ENCODE assay signal across 8 cellular contexts in the genomic region with DNA sequence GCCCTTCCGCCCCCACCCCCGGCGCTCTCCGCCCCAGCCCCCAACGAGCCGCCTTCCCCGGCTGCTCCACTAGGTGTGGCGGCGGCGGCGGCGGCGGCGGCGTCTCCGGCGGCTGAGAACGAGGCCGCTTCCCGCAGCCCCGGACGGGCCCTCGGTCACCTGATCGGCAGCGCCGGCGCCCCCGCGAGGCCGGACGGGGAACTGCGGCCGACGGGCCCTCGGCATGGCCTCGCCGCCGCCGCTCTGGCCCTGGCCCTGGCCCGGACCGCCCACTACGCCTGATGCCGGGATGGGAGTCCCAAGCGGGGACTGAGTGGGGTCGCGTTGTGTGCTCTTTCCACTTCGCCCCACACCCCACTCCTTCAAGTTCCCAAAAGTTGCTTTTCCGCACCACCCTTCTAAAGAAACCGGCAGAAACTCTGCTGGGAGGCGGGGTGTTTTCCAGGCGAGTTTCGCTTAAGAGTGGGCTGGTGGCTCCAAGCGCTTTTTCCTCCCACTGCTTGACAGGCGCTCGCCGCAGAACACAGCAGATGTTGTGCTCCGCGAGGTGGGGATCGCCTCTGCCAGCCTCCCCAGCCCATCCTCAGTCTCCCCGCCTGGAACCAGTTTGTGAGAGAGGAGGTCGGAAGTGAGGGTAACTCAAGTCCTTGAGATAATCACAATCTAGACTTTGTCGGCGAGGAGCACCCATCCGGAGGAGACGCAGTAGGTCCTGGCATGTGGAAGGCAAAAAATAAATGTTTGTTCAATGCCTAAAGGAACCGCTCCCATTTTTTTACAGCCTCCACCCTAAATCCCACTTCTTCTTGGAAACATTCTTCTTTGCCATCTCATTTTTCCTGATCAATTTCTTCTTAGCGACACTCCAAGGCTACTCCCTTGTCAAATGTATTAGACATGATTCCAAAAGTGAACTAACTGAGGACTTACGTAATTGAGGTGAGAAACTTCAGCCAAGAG. TPM values are rescaled to one million over a fixed set of nuclear protein-coding genes. Genes with fewer than 3 reads are reported as not detected.
DNase-seq lines count a peak whose midpoint lies in the region; ATAC-seq and TF ChIP-seq lines count a peak whose summit lies in the region.

A gene with protein sequence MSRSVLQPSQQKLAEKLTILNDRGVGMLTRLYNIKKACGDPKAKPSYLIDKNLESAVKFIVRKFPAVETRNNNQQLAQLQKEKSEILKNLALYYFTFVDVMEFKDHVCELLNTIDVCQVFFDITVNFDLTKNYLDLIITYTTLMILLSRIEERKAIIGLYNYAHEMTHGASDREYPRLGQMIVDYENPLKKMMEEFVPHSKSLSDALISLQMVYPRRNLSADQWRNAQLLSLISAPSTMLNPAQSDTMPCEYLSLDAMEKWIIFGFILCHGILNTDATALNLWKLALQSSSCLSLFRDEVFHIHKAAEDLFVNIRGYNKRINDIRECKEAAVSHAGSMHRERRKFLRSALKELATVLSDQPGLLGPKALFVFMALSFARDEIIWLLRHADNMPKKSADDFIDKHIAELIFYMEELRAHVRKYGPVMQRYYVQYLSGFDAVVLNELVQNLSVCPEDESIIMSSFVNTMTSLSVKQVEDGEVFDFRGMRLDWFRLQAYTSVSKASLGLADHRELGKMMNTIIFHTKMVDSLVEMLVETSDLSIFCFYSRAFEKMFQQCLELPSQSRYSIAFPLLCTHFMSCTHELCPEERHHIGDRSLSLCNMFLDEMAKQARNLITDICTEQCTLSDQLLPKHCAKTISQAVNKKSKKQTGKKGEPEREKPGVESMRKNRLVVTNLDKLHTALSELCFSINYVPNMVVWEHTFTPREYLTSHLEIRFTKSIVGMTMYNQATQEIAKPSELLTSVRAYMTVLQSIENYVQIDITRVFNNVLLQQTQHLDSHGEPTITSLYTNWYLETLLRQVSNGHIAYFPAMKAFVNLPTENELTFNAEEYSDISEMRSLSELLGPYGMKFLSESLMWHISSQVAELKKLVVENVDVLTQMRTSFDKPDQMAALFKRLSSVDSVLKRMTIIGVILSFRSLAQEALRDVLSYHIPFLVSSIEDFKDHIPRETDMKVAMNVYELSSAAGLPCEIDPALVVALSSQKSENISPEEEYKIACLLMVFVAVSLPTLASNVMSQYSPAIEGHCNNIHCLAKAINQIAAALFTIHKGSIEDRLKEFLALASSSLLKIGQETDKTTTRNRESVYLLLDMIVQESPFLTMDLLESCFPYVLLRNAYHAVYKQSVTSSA (minus strand): TSS at position 117 of the 960 bp plus-strand sequence. CDS start 358 bp downstream, outside the sequence.

- peak within 1 kb of the TSS; percentile 84 to 95 (median 86) for H3K4me3 Mint-ChIP-seq in naive thymus-derived CD4-positive, alpha-beta T cell
- H3K4me3 Mint-ChIP-seq in stimulated activated effector memory CD8-positive, alpha-beta T cell treated with anti-CD3 and anti-CD28 coated beads, Interleukin-12 subunit alpha, Interleukin-12 subunit beta, amount 100 ng/mL, for 72 hours, result peak within 1 kb of the TSS; percentile 78

- H3K27ac ChIP-seq in naive thymus-derived CD4-positive, alpha-beta T cell (ENCODE audit: low read depth, low read length), result no peak within 1 kb of the TSS

- TF ChIP-seq CTCF in fibroblast of pulmonary artery (IDR thresholded peaks at IDR 0.05; ENCODE audit: low read length, missing control alignments), result peak; percentile 26

- peaks cover 42 to 80% (median 63%) of the 10 kb centered on the region in 5 donors for H3K27me3 Mint-ChIP-seq in naive thymus-derived CD4-positive, alpha-beta T cell

- peaks cover 3 to 28% of the 10 kb centered on the region in 2 donors for H3K27me3 ChIP-seq in naive thymus-derived CD4-positive, alpha-beta T cell (ENCODE audit: control insufficient read depth in 2 of 2, insufficient read depth in 2 of 2, low read length in 2 of 2)

- peaks cover 24 to 37% (median 34%) of the 10 kb centered on the region in 7 donors for H3K4me1 Mint-ChIP-seq in naive thymus-derived CD4-positive, alpha-beta T cell
- H3K4me1 Mint-ChIP-seq in stimulated activated effector memory CD8-positive, alpha-beta T cell treated with anti-CD3 and anti-CD28 coated beads, Interleukin-12 subunit alpha, Interleukin-12 subunit beta, amount 100 ng/mL, for 72 hours, result peaks cover 21% of the 10 kb centered on the region

- no peaks in the 10 kb centered on the region for H3K36me3 Mint-ChIP-seq in naive thymus-derived CD4-positive, alpha-beta T cell
- H3K36me3 Mint-ChIP-seq in stimulated activated effector memory CD8-positive, alpha-beta T cell treated with anti-CD3 and anti-CD28 coated beads, Interleukin-12 subunit alpha, Interleukin-12 subunit beta, amount 100 ng/mL, for 72 hours, result peaks cover 6% of the 10 kb centered on the region

- H3K9me3 Mint-ChIP-seq in naive thymus-derived CD4-positive, alpha-beta T cell, result peaks cover 0 to 2% (median 0%) of the 10 kb centered on the region in 11 donors
- H3K9me3 Mint-ChIP-seq in stimulated activated effector memory CD8-positive, alpha-beta T cell treated with anti-CD3 and anti-CD28 coated beads, Interleukin-12 subunit alpha, Interleukin-12 subunit beta, amount 100 ng/mL, for 72 hours, result no peaks in the 10 kb centered on the region

- peak; percentile 90 for DNase-seq in COLO668 (lab: John Stamatoyannopoulos, UW; ENCODE audit: unreplicated experiment)
- peak; percentile 76 for DNase-seq in HPDE6-E6E7 (ENCODE audit: extremely low spot score)
- peak; percentile 86 for DNase-seq in RKO (ENCODE audit: low spot score)
- peak; percentile 95 for DNase-seq in activated effector memory CD4-positive, alpha-beta T cell treated with anti-CD3 and anti-CD28 coated beads, Interleukin-2, amount 50 U/mL, for 16 hours
- DNase-seq in fibroblast of pulmonary artery (ENCODE audit: low read depth), result peak; percentile 83
- DNase-seq in naive thymus-derived CD4-positive, alpha-beta T cell, result peak; percentile 67 to 94 (median 80)
- peak; percentile 94 to 97 for DNase-seq in stimulated activated effector memory CD8-positive, alpha-beta T cell treated with anti-CD3 and anti-CD28 coated beads, Interleukin-12 subunit alpha, Interleukin-12 subunit beta, amount 100 ng/mL, for 72 hours (ENCODE audit: low spot score in 2 of 2)

- H3K36me3 ChIP-seq in naive thymus-derived CD4-positive, alpha-beta T cell (ENCODE audit: control insufficient read depth in 2 of 3, insufficient read depth in 3 of 3, low read length in 3 of 3), result no peaks in the 10 kb centered on the region

- CTCF ChIA-PET in naive thymus-derived CD4-positive, alpha-beta T cell (lab: Charles Lee), result interaction anchor here (0.6 kb wide), 1 partner anchor 23 kb away, joined by 7 read pairs; no protein-coding TSS in a partner anchor

- peak within 1 kb of the TSS in 7 of 9 donors; percentile 55 to 85 (median 69) for H3K27ac Mint-ChIP-seq in naive thymus-derived CD4-positive, alpha-beta T cell
- H3K27ac Mint-ChIP-seq in stimulated activated effector memory CD8-positive, alpha-beta T cell treated with anti-CD3 and anti-CD28 coated beads, Interleukin-12 subunit alpha, Interleukin-12 subunit beta, amount 100 ng/mL, for 72 hours, result no peak within 1 kb of the TSS

- intact Hi-C loops in naive thymus-derived CD4-positive, alpha-beta T cell (cut with micrococcal nuclease), result loop anchor here (1.0 to 10.0 kb wide), 5 partner anchors 40 to 1146 kb away; a partner anchor contains a TSS

- no peaks in the 10 kb centered on the region for H3K9me3 ChIP-seq in naive thymus-derived CD4-positive, alpha-beta T cell (ENCODE audit: control insufficient read depth in 2 of 3, low read length in 3 of 3)

- peak within 1 kb of the TSS; percentile 86 for H3K4me3 ChIP-seq in fibroblast of pulmonary artery (replicated peaks; ENCODE audit: low read depth, low read length)
- H3K4me3 ChIP-seq in naive thymus-derived CD4-positive, alpha-beta T cell (ENCODE audit: low read length), result peak within 1 kb of the TSS; percentile 77

- peaks cover 26% of the 10 kb centered on the region in 2 donors for H3K4me1 ChIP-seq in naive thymus-derived CD4-positive, alpha-beta T cell (ENCODE audit: control insufficient read depth in 2 of 2, insufficient read depth in 2 of 2, low read length in 2 of 2)

- POLR2A ChIA-PET in naive thymus-derived CD4-positive, alpha-beta T cell (lab: Charles Lee), result no interaction called here

- peak; percentile 76 for ATAC-seq in GM19467 (IDR thresholded peaks at IDR 0.05; ENCODE audit: unreplicated experiment)
- ATAC-seq in naive thymus-derived CD4-positive, alpha-beta T cell, result peak; percentile 92
- peak; percentile 92 for ATAC-seq in stimulated activated effector memory CD8-positive, alpha-beta T cell treated with anti-CD3 and anti-CD28 coated beads, Interleukin-12 subunit alpha, Interleukin-12 subunit beta, amount 100 ng/mL, for 72 hours

RNA-seq across cellular contexts. Expression of the gene that starts here (rescaled TPM):
- total RNA-seq in naive thymus-derived CD4-positive, alpha-beta T cell, result 1 to 10 TPM; 2.4 to 4.1 (median 2.7) TPM
- polyA plus RNA-seq in naive thymus-derived CD4-positive, alpha-beta T cell, result under 1 TPM; 0.31 to 0.57 TPM
